12 cellular contexts compared by ENCODE assay signal in the genomic region with DNA sequence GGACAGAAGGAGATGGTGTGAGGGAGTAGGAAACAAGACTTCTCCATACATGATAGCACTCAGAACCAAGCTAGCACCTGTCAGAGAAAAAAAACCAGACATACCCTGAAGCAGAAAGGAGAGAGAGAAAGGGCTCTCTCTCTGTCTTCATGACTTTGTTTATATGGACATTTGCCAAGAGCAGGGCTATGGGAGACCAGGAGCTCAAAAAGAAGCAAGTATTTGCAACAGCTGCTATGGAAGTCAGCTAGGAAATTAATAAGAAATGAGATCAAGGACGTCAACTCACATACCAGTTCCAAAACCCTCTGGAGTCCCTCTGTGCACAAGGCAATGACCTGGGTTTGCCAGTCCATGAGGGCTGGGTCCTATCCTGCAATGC.
A peak's percentile ranks its signal among the peaks of the same experiment; 100 is the strongest.
DNase-seq lines count a peak whose midpoint lies in the region; ATAC-seq, FAIRE-seq and TF ChIP-seq lines count a peak whose summit lies in the region.
"Had no signal": no experiment of that assay in that cellular context is flagged by ENCODE, and none has a peak within 500 bp of the region (broad histone marks: within the 10 kb centered on the region; RNA-seq: fewer than 3 reads in every experiment).

No MANE protein-coding gene starts in this region.

- no peaks in the 10 kb centered on the region for H3K36me3 Mint-ChIP-seq in Calu3 (ENCODE audit: insufficient read depth, unreplicated experiment)
- peaks cover 7% of the 10 kb centered on the region for H3K36me3 Mint-ChIP-seq in activated CD4-positive, alpha-beta memory T cell treated with anti-CD3 and anti-CD28 coated beads for 36 hours
- peaks cover 0 to 10% (median 0%) of the 10 kb centered on the region in 3 donors for H3K36me3 Mint-ChIP-seq in immature natural killer cell

- RAD21 ChIA-PET in HCT116 (lab: Charles Lee; ENCODE audit: low non-redundant PET in 1 of 2, low total read pairs in 2 of 2, uncharacterized antibody in 2 of 2, unreplicated experiment in 2 of 2): interaction anchor here in 1 of 2 experiments (1.0 kb wide), 1 partner anchor 31 kb away, joined by 3 read pairs; no protein-coding TSS in a partner anchor

- H2AFZ ChIP-seq in HCT116 (ENCODE audit: low read depth, low read length, poor library complexity, severe bottlenecking): no peak overlapping the region

- no TSS peak for BruUV-seq in Calu3 (replicated peaks; lab: Mats Ljungman, UMichigan)
- no TSS peak for BruUV-seq in HCT116 (replicated peaks; lab: Mats Ljungman, UMichigan)

- no peaks in the 10 kb centered on the region for H3K9me3 ChIP-seq in HCT116 (ENCODE audit: control insufficient read depth in 1 of 2, insufficient read depth in 1 of 2, low read depth in 1 of 2, low read length in 2 of 2)
- H3K9me3 ChIP-seq: pancreas had no signal

- CTCF ChIA-PET in Calu3 (lab: Charles Lee) (interaction anchor here (0.6 kb wide), 1 partner anchor 25 kb away, joined by 3 read pairs; no protein-coding TSS in a partner anchor), HCT116 (lab: Charles Lee) (no interaction called here)
- CTCF ChIA-PET in activated CD4-positive, alpha-beta memory T cell treated with anti-CD3 and anti-CD28 coated beads for 36 hours (lab: Charles Lee): interaction anchor here (0.8 to 1.6 kb wide), 4 partner anchors 25 to 236 kb away, joined by 3 to 7 read pairs (median 4); no protein-coding TSS in a partner anchor

- no peaks in the 10 kb centered on the region for H3K9me3 Mint-ChIP-seq in Calu3 (ENCODE audit: low read depth, unreplicated experiment)
- H3K9me3 Mint-ChIP-seq in activated CD4-positive, alpha-beta memory T cell treated with anti-CD3 and anti-CD28 coated beads for 36 hours: no peaks in the 10 kb centered on the region
- no peaks in the 10 kb centered on the region for H3K9me3 Mint-ChIP-seq in immature natural killer cell

- no peak overlapping the region for H3K4me3 ChIP-seq in HCT116 (replicated peaks in 1 of 2; ENCODE audit: low read depth in 1 of 2, low read length in 2 of 2)
- H3K4me3 ChIP-seq: pancreas had no signal

- H3K79me2 ChIP-seq in HCT116 (ENCODE audit: insufficient read depth, low read length): no peaks in the 10 kb centered on the region

- intact Hi-C loops in Calu3 (cut with micrococcal nuclease; ENCODE audit: unreplicated experiment) (loop anchor here (1.0 to 5.0 kb wide), 3 partner anchors 41 to 112 kb away; no protein-coding TSS in a partner anchor), HCT116 (cut with micrococcal nuclease) (no loop called here)
- intact Hi-C loops in activated CD4-positive, alpha-beta memory T cell treated with anti-CD3 and anti-CD28 coated beads for 36 hours (cut with micrococcal nuclease): no loop called here

- no peaks in the 10 kb centered on the region for H3K27me3 Mint-ChIP-seq in Calu3 (ENCODE audit: unreplicated experiment)
- peaks cover 3% of the 10 kb centered on the region for H3K27me3 Mint-ChIP-seq in activated CD4-positive, alpha-beta memory T cell treated with anti-CD3 and anti-CD28 coated beads for 36 hours
- peaks cover 0 to 4% (median 1%) of the 10 kb centered on the region in 3 donors for H3K27me3 Mint-ChIP-seq in immature natural killer cell (ENCODE audit: low read depth in 3 of 3)

- no peaks in the 10 kb centered on the region for H3K27me3 ChIP-seq in HCT116 (ENCODE audit: insufficient read depth, low read length)
- H3K27me3 ChIP-seq: pancreas had no signal

- ATAC-seq in HCT116 (peak; percentile 21; the same call in 1 of the 2 replicates), HG03432 (IDR thresholded peaks at IDR 0.05; ENCODE audit: unreplicated experiment) (no peak), HG03457 (IDR thresholded peaks at IDR 0.05; ENCODE audit: unreplicated experiment) (no peak), GM19328 (IDR thresholded peaks at IDR 0.05; ENCODE audit: unreplicated experiment) (no peak)

- H4K20me1 ChIP-seq in HCT116 (ENCODE audit: insufficient read depth): no peaks in the 10 kb centered on the region

- no peaks in the 10 kb centered on the region for H3K36me3 ChIP-seq in HCT116 (ENCODE audit: control insufficient read depth in 1 of 2, insufficient read depth in 2 of 2, low read length in 2 of 2)
- H3K36me3 ChIP-seq: pancreas had no signal

- TF ChIP-seq POLR2A in HCT116 (IDR thresholded peaks at IDR 0.05; ENCODE audit: borderline replicate concordance, extremely low read depth, insufficient read depth, insufficient read length) (no peak), GM12892 (IDR thresholded peaks at IDR 0.05; ENCODE audit: low read depth, low read length) (no peak)

- peaks cover 39% of the 10 kb centered on the region for H3K4me1 Mint-ChIP-seq in Calu3 (ENCODE audit: low read depth, unreplicated experiment)
- peaks cover 77% of the 10 kb centered on the region for H3K4me1 Mint-ChIP-seq in activated CD4-positive, alpha-beta memory T cell treated with anti-CD3 and anti-CD28 coated beads for 36 hours (ENCODE audit: low read depth)
- H3K4me1 Mint-ChIP-seq in immature natural killer cell: peaks cover 32 to 47% of the 10 kb centered on the region in 2 donors

- peak overlapping the region; percentile 9; the same call in 1 of the 2 replicates for H3K27ac ChIP-seq in HCT116 (ENCODE audit: low read depth, low read length)

- no peak for TF ChIP-seq RAD21 in HCT116 (IDR thresholded peaks at IDR 0.05; ENCODE audit: low read depth)

- H3K9me2 ChIP-seq in HCT116 (ENCODE audit: insufficient read depth): no peaks in the 10 kb centered on the region

- POLR2A ChIA-PET in HCT116 (lab: Charles Lee): interaction anchor here (1.3 kb wide), 1 partner anchor 21 kb away, joined by 3 read pairs; no protein-coding TSS in a partner anchor
- POLR2A ChIA-PET in activated CD4-positive, alpha-beta memory T cell treated with anti-CD3 and anti-CD28 coated beads for 36 hours (lab: Charles Lee): interaction anchor here (1.3 to 2.1 kb wide), 6 partner anchors 10 to 115 kb away, joined by 3 to 13 read pairs (median 6); no protein-coding TSS in a partner anchor

- peak overlapping the region; percentile 48 for H3K4me2 ChIP-seq in HCT116 (ENCODE audit: low read length)

- TF ChIP-seq CTCF in Calu3 (IDR thresholded peaks at IDR 0.05; ENCODE audit: unreplicated experiment): no peak
- TF ChIP-seq CTCF in HCT116 (IDR thresholded peaks at IDR 0.05 in 2 of 3, conservative IDR thresholded peaks at IDR 0.05 in 1 of 3; ENCODE audit: borderline replicate concordance in 1 of 3, insufficient read depth in 1 of 3, low read depth in 2 of 3, low read length in 2 of 3): no peak

- peaks cover 17 to 27% of the 10 kb centered on the region in 2 experiments for H3K4me1 ChIP-seq in HCT116 (ENCODE audit: control insufficient read depth in 1 of 2, insufficient read depth in 2 of 2, low read length in 2 of 2)

- H3K27ac Mint-ChIP-seq in Calu3 (ENCODE audit: unreplicated experiment) (peak overlapping the region; percentile 21), immature natural killer cell (peak overlapping the region in 4 of 6 donors; percentile 18 to 93 (median 64))
- peak overlapping the region; percentile 1 for H3K27ac Mint-ChIP-seq in activated CD4-positive, alpha-beta memory T cell treated with anti-CD3 and anti-CD28 coated beads for 36 hours

- no peak for FAIRE-seq in GM12892 (lab: Jason Lieb, UNC)
- FAIRE-seq: pancreas had no signal

- H3K9ac ChIP-seq in HCT116 (ENCODE audit: low read length): no peak overlapping the region

- DNase-seq in Calu3: no peak
- DNase-seq in HCT116 (ENCODE audit: low read depth, low spot score): no peak
- no peak for DNase-seq in activated CD4-positive, alpha-beta memory T cell treated with anti-CD3 and anti-CD28 coated beads for 36 hours
- DNase-seq in immature natural killer cell: no peak
- no peak for DNase-seq in GM12892 (ENCODE audit: insufficient read length)
- DNase-seq: DMS 273 treated with DMSO at 0.1 percent for 48 hours, foreskin melanocyte, NCI-H526 treated with DMSO at 0.1 percent for 48 hours, pancreas had no signal

- H3K4me3 Mint-ChIP-seq in Calu3 (ENCODE audit: low read depth, unreplicated experiment) (peak overlapping the region; percentile 13), immature natural killer cell (peak overlapping the region in 3 of 5 donors; percentile 19 to 49 (median 23))
- H3K4me3 Mint-ChIP-seq in activated CD4-positive, alpha-beta memory T cell treated with anti-CD3 and anti-CD28 coated beads for 36 hours: no peak overlapping the region

TF ChIP-seq in HCT116, 20 proteins besides CTCF, POLR2A, EP300 and RAD21 (continues in another document):
- TF ChIP-seq SRF (IDR thresholded peaks at IDR 0.05; ENCODE audit: low read depth): no peak
- TF ChIP-seq, protein P1, sequence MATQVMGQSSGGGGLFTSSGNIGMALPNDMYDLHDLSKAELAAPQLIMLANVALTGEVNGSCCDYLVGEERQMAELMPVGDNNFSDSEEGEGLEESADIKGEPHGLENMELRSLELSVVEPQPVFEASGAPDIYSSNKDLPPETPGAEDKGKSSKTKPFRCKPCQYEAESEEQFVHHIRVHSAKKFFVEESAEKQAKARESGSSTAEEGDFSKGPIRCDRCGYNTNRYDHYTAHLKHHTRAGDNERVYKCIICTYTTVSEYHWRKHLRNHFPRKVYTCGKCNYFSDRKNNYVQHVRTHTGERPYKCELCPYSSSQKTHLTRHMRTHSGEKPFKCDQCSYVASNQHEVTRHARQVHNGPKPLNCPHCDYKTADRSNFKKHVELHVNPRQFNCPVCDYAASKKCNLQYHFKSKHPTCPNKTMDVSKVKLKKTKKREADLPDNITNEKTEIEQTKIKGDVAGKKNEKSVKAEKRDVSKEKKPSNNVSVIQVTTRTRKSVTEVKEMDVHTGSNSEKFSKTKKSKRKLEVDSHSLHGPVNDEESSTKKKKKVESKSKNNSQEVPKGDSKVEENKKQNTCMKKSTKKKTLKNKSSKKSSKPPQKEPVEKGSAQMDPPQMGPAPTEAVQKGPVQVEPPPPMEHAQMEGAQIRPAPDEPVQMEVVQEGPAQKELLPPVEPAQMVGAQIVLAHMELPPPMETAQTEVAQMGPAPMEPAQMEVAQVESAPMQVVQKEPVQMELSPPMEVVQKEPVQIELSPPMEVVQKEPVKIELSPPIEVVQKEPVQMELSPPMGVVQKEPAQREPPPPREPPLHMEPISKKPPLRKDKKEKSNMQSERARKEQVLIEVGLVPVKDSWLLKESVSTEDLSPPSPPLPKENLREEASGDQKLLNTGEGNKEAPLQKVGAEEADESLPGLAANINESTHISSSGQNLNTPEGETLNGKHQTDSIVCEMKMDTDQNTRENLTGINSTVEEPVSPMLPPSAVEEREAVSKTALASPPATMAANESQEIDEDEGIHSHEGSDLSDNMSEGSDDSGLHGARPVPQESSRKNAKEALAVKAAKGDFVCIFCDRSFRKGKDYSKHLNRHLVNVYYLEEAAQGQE (IDR thresholded peaks at IDR 0.05; ENCODE audit: low read depth): no peak
- no peak for TF ChIP-seq ZFX (IDR thresholded peaks at IDR 0.05)
- TF ChIP-seq JUND (IDR thresholded peaks at IDR 0.05): no peak

Comparison
In these comparisons a context has a peak if more than half of its experiments do, and no peak if none do; other contexts are left out.
1. H3K27ac Mint-ChIP-seq: peak in every context shown above with its lines; median percentile 64 in immature natural killer cell; 21 in Calu3; 1 in activated CD4-positive, alpha-beta memory T cell treated with anti-CD3 and anti-CD28 coated beads for 36 hours.